Comparison of ENCODE assay signal across 20 cellular contexts in genomic region chr3:160184655-160185054, GRCh38.
DNase-seq lines count a peak whose midpoint lies in the region; ATAC-seq lines count a peak whose summit lies in the region.
"Had no signal": no experiment of that assay in that cellular context is flagged by ENCODE, and none has a peak within 500 bp of the region (broad histone marks: within the 10 kb centered on the region; RNA-seq: fewer than 3 reads in every experiment).

No MANE protein-coding gene starts in this region.

- ATAC-seq in GM19463 (IDR thresholded peaks at IDR 0.05; ENCODE audit: unreplicated experiment): peak; percentile 36
- no peak for ATAC-seq in HG03045 (IDR thresholded peaks at IDR 0.05; ENCODE audit: unreplicated experiment)
- ATAC-seq in GM18909 (IDR thresholded peaks at IDR 0.05; ENCODE audit: poor library complexity, unreplicated experiment): no peak
- ATAC-seq: CD8-positive, alpha-beta T cell; Panc1; T-cell; upper lobe of right lung had no signal

- DNase-seq in OCI-M1 (lab: John Stamatoyannopoulos, UW) (peak; percentile 37), fibroblast of the conjunctiva (ENCODE audit: low read depth) (peak; percentile 6), stromal cell of bone marrow (ENCODE audit: low read depth) (peak; percentile 92), NCI-H774 (lab: John Stamatoyannopoulos, UW) (no peak)
- no peak for DNase-seq in stimulated activated CD4-positive, alpha-beta T cell treated with anti-CD3 and anti-CD28 coated beads, Interleukin-2, amount 100 ng/mL, for 24 hours
- DNase-seq: activated B cell treated with CpG ODN at 0.5 μM for 24 hours; activated CD8-positive, alpha-beta memory T cell treated with anti-CD3 and anti-CD28 coated beads, Interleukin-2, amount 50 U/mL, for 48 hours; activated naive CD4-positive, alpha-beta T cell treated with anti-CD3 and anti-CD28 coated beads, Interleukin-2, amount 10 ng/mL, durations not matched to agents 7 days and 5 days; CD8-positive, alpha-beta T cell; endodermal cell; heart right ventricle; NCI-H1417; NCI-H345; stimulated activated CD4-positive, alpha-beta T cell treated with anti-CD3 and anti-CD28 coated beads, Interleukin-1b, Interleukin-23, amount 100 ng/mL, for 48 hours; T-cell; upper lobe of right lung had no signal

Comparison
In these comparisons a context has a peak if more than half of its experiments do, and no peak if none do; other contexts are left out.
1. DNase-seq: peak in OCI-M1 (single experiment), fibroblast of the conjunctiva (single experiment) and stromal cell of bone marrow (single experiment); none in NCI-H774 (single experiment) and stimulated activated CD4-positive, alpha-beta T cell treated with anti-CD3 and anti-CD28 coated beads, Interleukin-2, amount 100 ng/mL, for 24 hours (0 of 2).